Comparison of ENCODE assay signal across 28 cellular contexts in the genomic region with DNA sequence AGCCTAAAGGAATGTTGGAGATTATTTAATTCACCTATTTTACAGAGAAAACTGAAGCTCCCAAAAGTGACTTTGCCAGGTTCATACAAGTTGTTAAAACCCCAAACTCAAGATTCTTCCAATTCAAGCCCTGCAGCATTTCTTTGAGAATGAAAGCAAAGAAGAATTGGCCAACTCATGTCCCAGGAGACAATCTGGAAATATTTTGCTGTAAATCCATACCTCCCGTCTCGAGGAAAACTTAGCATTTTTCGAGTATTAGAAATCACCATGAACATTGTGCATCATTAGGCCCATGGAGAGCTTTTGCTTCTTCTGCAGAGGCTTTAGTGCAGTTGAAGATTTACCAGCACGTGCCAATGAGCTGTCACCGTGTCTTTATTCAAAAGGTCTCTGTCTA.
"Had no signal": no experiment of that assay in that cellular context is flagged by ENCODE, and none has a peak within 500 bp of the region (broad histone marks: within the 10 kb centered on the region; RNA-seq: fewer than 3 reads in every experiment).

No MANE protein-coding gene starts in this region.

- DNase-seq: activated CD4-positive, alpha-beta memory T cell treated with anti-CD3 and anti-CD28 coated beads for 36 hours; activated CD4-positive, alpha-beta T cell treated with anti-CD3 and anti-CD28 coated beads for 4 hours; activated CD4-positive, CD25-positive, alpha-beta regulatory T cell; activated naive CD4-positive, alpha-beta T cell treated with Interleukin-2 at 50 U/mL for 16 hours; activated naive CD8-positive, alpha-beta T cell treated with anti-CD3 and anti-CD28 coated beads, Interleukin-2, amount 50 U/mL, for 24 hours; activated T-cell treated with anti-CD3 and anti-CD28 coated beads, Interleukin-2, amount 50 U/mL, for 48 hours; aorta; brain microvascular endothelial cell; central memory CD4-positive, alpha-beta T cell; dorsolateral prefrontal cortex; effector memory CD8-positive, alpha-beta T cell; hippocampal formation; kidney glomerular epithelial cell; left ventricle myocardium superior; right cardiac atrium; stimulated activated CD4-positive, alpha-beta T cell treated with anti-CD3 and anti-CD28 coated beads, Interleukin-2, amount 100 ng/mL, for 48 hours; stimulated activated CD8-positive, alpha-beta memory T cell treated with anti-CD3 and anti-CD28 coated beads, Interleukin-4, amount 100 ng/mL, for 48 hours; stimulated activated naive B cell treated with anti-CD40 and anti-IgM and Interleukin-4, amounts not matched to agents 10 μg/mL and 1 μg/mL and 100 μg/mL, for 72 hours; SW 1271; T-helper 17 cell; testis had no signal

- H3K4me3 ChIP-seq: dorsolateral prefrontal cortex, esophagus muscularis mucosa, skin epidermis, testis, vagina had no signal

- H3K9me3 ChIP-seq: esophagus muscularis mucosa, neutrophil, testis, vagina had no signal

- H3K9ac ChIP-seq: parathyroid adenoma had no signal

- H3K27ac Mint-ChIP-seq: activated CD4-positive, alpha-beta memory T cell treated with anti-CD3 and anti-CD28 coated beads for 36 hours; activated naive CD8-positive, alpha-beta T cell treated with anti-CD3 and anti-CD28 coated beads, Interleukin-2, amount 50 U/mL, for 24 hours; effector memory CD8-positive, alpha-beta T cell; natural killer cell treated with Interleukin-12 subunit alpha and Interleukin-12 subunit beta and Interleukin-15 and Interleukin-18, amount 100 ng/mL, for 72 hours; stimulated activated naive B cell treated with anti-CD40 and anti-IgM and Interleukin-4, amounts not matched to agents 10 μg/mL and 1 μg/mL and 100 μg/mL, for 72 hours; T-helper 17 cell; type B pancreatic cell had no signal

- H3K9me3 Mint-ChIP-seq: activated naive CD8-positive, alpha-beta T cell treated with anti-CD3 and anti-CD28 coated beads, Interleukin-2, amount 50 U/mL, for 24 hours; stimulated activated naive B cell treated with anti-CD40 and anti-IgM and Interleukin-4, amounts not matched to agents 10 μg/mL and 1 μg/mL and 100 μg/mL, for 72 hours; type B pancreatic cell had no signal

- H3K27me3 ChIP-seq: brain microvascular endothelial cell, dorsolateral prefrontal cortex, esophagus muscularis mucosa, neutrophil, testis, vagina had no signal

- H3K79me2 ChIP-seq: parathyroid adenoma had no signal

- H2AFZ ChIP-seq: parathyroid adenoma had no signal

- H3K27ac ChIP-seq: brain microvascular endothelial cell, dorsolateral prefrontal cortex, esophagus muscularis mucosa, neutrophil, parathyroid adenoma, skin epidermis, testis, vagina had no signal

- H3K36me3 ChIP-seq: brain microvascular endothelial cell, esophagus muscularis mucosa, neutrophil, vagina had no signal

- H3K4me1 Mint-ChIP-seq: activated naive CD8-positive, alpha-beta T cell treated with anti-CD3 and anti-CD28 coated beads, Interleukin-2, amount 50 U/mL, for 24 hours; stimulated activated naive B cell treated with anti-CD40 and anti-IgM and Interleukin-4, amounts not matched to agents 10 μg/mL and 1 μg/mL and 100 μg/mL, for 72 hours; T-helper 17 cell had no signal

- H3K36me3 Mint-ChIP-seq: activated CD4-positive, alpha-beta memory T cell treated with anti-CD3 and anti-CD28 coated beads for 36 hours; natural killer cell treated with Interleukin-12 subunit alpha and Interleukin-12 subunit beta and Interleukin-15 and Interleukin-18, amount 100 ng/mL, for 72 hours; stimulated activated naive B cell treated with anti-CD40 and anti-IgM and Interleukin-4, amounts not matched to agents 10 μg/mL and 1 μg/mL and 100 μg/mL, for 72 hours; type B pancreatic cell had no signal

- H3K4me3 Mint-ChIP-seq: activated CD4-positive, alpha-beta memory T cell treated with anti-CD3 and anti-CD28 coated beads for 36 hours; activated naive CD8-positive, alpha-beta T cell treated with anti-CD3 and anti-CD28 coated beads, Interleukin-2, amount 50 U/mL, for 24 hours; effector memory CD8-positive, alpha-beta T cell; natural killer cell treated with Interleukin-12 subunit alpha and Interleukin-12 subunit beta and Interleukin-15 and Interleukin-18, amount 100 ng/mL, for 72 hours; stimulated activated naive B cell treated with anti-CD40 and anti-IgM and Interleukin-4, amounts not matched to agents 10 μg/mL and 1 μg/mL and 100 μg/mL, for 72 hours; T-helper 17 cell; type B pancreatic cell had no signal

- H3K4me1 ChIP-seq: esophagus muscularis mucosa, parathyroid adenoma, testis, vagina had no signal

- H3K27me3 Mint-ChIP-seq: activated CD4-positive, alpha-beta memory T cell treated with anti-CD3 and anti-CD28 coated beads for 36 hours; activated naive CD8-positive, alpha-beta T cell treated with anti-CD3 and anti-CD28 coated beads, Interleukin-2, amount 50 U/mL, for 24 hours; effector memory CD8-positive, alpha-beta T cell; natural killer cell treated with Interleukin-12 subunit alpha and Interleukin-12 subunit beta and Interleukin-15 and Interleukin-18, amount 100 ng/mL, for 72 hours; stimulated activated naive B cell treated with anti-CD40 and anti-IgM and Interleukin-4, amounts not matched to agents 10 μg/mL and 1 μg/mL and 100 μg/mL, for 72 hours; T-helper 17 cell had no signal
